Comparison of ENCODE assay signal across 1 cellular context in the genomic region with DNA sequence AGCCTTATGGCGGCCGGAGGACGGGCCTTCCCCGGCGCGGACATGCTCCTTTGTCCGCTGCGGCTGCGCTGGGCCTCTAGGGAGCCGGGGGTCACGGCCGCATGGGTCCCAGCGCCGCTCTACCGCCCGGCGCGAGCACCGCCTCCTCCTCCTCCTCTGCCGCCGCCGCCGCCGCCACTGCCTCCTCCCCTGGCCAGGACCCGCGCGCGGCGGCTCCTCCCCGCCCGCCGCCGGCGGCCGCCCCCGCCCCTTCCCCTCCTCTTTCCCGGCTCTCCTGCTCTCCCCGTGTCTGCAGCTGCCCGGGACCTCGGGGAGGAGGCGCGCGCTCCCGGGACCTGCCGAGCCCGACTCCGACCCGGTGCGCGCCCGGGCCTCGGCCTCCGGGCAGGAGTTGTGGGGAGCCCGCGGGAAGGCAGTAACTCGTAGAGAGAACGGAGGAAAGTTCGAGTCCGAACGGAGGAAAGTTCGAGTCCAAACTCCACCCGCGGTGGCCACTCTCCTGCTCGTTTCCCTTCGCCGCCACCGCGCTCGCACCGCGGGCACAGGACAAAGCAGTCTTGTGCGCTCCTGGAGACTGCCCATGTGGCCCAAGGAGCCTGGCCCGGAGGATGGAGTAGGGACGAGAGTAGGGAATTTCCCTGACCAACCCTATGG.
A peak's percentile ranks its signal among the peaks of the same experiment; 100 is the strongest.
TF ChIP-seq lines count a peak whose summit lies in the region.

A gene with protein sequence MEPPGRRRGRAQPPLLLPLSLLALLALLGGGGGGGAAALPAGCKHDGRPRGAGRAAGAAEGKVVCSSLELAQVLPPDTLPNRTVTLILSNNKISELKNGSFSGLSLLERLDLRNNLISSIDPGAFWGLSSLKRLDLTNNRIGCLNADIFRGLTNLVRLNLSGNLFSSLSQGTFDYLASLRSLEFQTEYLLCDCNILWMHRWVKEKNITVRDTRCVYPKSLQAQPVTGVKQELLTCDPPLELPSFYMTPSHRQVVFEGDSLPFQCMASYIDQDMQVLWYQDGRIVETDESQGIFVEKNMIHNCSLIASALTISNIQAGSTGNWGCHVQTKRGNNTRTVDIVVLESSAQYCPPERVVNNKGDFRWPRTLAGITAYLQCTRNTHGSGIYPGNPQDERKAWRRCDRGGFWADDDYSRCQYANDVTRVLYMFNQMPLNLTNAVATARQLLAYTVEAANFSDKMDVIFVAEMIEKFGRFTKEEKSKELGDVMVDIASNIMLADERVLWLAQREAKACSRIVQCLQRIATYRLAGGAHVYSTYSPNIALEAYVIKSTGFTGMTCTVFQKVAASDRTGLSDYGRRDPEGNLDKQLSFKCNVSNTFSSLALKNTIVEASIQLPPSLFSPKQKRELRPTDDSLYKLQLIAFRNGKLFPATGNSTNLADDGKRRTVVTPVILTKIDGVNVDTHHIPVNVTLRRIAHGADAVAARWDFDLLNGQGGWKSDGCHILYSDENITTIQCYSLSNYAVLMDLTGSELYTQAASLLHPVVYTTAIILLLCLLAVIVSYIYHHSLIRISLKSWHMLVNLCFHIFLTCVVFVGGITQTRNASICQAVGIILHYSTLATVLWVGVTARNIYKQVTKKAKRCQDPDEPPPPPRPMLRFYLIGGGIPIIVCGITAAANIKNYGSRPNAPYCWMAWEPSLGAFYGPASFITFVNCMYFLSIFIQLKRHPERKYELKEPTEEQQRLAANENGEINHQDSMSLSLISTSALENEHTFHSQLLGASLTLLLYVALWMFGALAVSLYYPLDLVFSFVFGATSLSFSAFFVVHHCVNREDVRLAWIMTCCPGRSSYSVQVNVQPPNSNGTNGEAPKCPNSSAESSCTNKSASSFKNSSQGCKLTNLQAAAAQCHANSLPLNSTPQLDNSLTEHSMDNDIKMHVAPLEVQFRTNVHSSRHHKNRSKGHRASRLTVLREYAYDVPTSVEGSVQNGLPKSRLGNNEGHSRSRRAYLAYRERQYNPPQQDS (N-terminal part only) (minus strand): TSS at position 179 of the 654 bp plus-strand sequence. CDS start 282 bp downstream, outside the sequence.

TF ChIP-seq in HepG2, 621 proteins besides CTCF, POLR2A, EP300 and RAD21 (continued from another document and continues in another):
- TF ChIP-seq, protein P1, sequence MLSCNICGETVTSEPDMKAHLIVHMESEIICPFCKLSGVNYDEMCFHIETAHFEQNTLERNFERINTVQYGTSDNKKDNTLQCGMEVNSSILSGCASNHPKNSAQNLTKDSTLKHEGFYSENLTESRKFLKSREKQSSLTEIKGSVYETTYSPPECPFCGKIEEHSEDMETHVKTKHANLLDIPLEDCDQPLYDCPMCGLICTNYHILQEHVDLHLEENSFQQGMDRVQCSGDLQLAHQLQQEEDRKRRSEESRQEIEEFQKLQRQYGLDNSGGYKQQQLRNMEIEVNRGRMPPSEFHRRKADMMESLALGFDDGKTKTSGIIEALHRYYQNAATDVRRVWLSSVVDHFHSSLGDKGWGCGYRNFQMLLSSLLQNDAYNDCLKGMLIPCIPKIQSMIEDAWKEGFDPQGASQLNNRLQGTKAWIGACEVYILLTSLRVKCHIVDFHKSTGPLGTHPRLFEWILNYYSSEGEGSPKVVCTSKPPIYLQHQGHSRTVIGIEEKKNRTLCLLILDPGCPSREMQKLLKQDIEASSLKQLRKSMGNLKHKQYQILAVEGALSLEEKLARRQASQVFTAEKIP (CRISPR knock-in tag; IDR thresholded peaks at IDR 0.05; ENCODE audit: borderline replicate concordance): no peak
- TF ChIP-seq, protein P2, sequence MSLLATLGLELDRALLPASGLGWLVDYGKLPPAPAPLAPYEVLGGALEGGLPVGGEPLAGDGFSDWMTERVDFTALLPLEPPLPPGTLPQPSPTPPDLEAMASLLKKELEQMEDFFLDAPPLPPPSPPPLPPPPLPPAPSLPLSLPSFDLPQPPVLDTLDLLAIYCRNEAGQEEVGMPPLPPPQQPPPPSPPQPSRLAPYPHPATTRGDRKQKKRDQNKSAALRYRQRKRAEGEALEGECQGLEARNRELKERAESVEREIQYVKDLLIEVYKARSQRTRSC (CRISPR knock-in tag; IDR thresholded peaks at IDR 0.05; ENCODE audit: low read depth): no peak
- TF ChIP-seq NFE2L1 (CRISPR knock-in tag; IDR thresholded peaks at IDR 0.05; ENCODE audit: borderline replicate concordance) (no peak), SOX6 (IDR thresholded peaks at IDR 0.05) (no peak), SOX6 (CRISPR knock-in tag; IDR thresholded peaks at IDR 0.05) (peak; percentile 25; the same call in 1 of the 2 replicates), ZNF839 (CRISPR knock-in tag; IDR thresholded peaks at IDR 0.05; ENCODE audit: borderline replicate concordance) (no peak), ZSCAN22 (CRISPR knock-in tag; IDR thresholded peaks at IDR 0.05) (no peak), ZNF564 (CRISPR knock-in tag; IDR thresholded peaks at IDR 0.05) (no peak), ZEB1 (IDR thresholded peaks at IDR 0.05; ENCODE audit: insufficient replicate concordance, low read depth) (no peak), ZNF12 (CRISPR knock-in tag; IDR thresholded peaks at IDR 0.05) (no peak), ZNF605 (CRISPR knock-in tag; IDR thresholded peaks at IDR 0.05) (peak; percentile 45; the same call in 1 of the 2 replicates), NR2F2 (IDR thresholded peaks at IDR 0.05; ENCODE audit: borderline replicate concordance, low read depth) (no peak), JDP2 (CRISPR knock-in tag; IDR thresholded peaks at IDR 0.05; ENCODE audit: borderline replicate concordance) (no peak; the same call in 1 of the 2 replicates), SIN3A (IDR thresholded peaks at IDR 0.05; ENCODE audit: borderline replicate concordance, low read depth, low read length) (no peak), REPIN1 (CRISPR knock-in tag; IDR thresholded peaks at IDR 0.05; ENCODE audit: borderline replicate concordance, low read depth) (no peak), ZNF891 (CRISPR knock-in tag; IDR thresholded peaks at IDR 0.05) (peak; percentile 46; the same call in 1 of the 2 replicates), MIXL1 (CRISPR knock-in tag; IDR thresholded peaks at IDR 0.05) (no peak), ZNF468 (CRISPR knock-in tag; IDR thresholded peaks at IDR 0.05) (no peak), CREM (IDR thresholded peaks at IDR 0.05) (no peak), CREM (CRISPR knock-in tag; IDR thresholded peaks at IDR 0.05) (no peak), ZNF674 (CRISPR knock-in tag; IDR thresholded peaks at IDR 0.05; ENCODE audit: low read depth) (no peak), ZNF24 (IDR thresholded peaks at IDR 0.05) (no peak), TARDBP (CRISPR knock-in tag; IDR thresholded peaks at IDR 0.05) (no peak), HNF4G (IDR thresholded peaks at IDR 0.05; ENCODE audit: borderline replicate concordance, low read depth, low read length) (0 out of 2 replicates have a peak, but pooled peaks have one; percentile 7), HNF4G (CRISPR knock-in tag; IDR thresholded peaks at IDR 0.05; ENCODE audit: borderline replicate concordance, low read depth) (no peak), SRSF4 (IDR thresholded peaks at IDR 0.05; ENCODE audit: low read depth, low read length, poor library complexity, severe bottlenecking) (no peak), ZNF263 (CRISPR knock-in tag; IDR thresholded peaks at IDR 0.05) (peak; percentile 81), AKAP8 (CRISPR knock-in tag; IDR thresholded peaks at IDR 0.05) (no peak), ZNF501 (CRISPR knock-in tag; IDR thresholded peaks at IDR 0.05) (peak; percentile 61; the same call in 1 of the 2 replicates)
- TF ChIP-seq, protein P3, sequence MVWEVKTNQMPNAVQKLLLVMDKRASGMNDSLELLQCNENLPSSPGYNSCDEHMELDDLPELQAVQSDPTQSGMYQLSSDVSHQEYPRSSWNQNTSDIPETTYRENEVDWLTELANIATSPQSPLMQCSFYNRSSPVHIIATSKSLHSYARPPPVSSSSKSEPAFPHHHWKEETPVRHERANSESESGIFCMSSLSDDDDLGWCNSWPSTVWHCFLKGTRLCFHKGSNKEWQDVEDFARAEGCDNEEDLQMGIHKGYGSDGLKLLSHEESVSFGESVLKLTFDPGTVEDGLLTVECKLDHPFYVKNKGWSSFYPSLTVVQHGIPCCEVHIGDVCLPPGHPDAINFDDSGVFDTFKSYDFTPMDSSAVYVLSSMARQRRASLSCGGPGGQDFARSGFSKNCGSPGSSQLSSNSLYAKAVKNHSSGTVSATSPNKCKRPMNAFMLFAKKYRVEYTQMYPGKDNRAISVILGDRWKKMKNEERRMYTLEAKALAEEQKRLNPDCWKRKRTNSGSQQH (CRISPR knock-in tag; IDR thresholded peaks at IDR 0.05; ENCODE audit: low read depth): no peak
- TF ChIP-seq, protein P4, sequence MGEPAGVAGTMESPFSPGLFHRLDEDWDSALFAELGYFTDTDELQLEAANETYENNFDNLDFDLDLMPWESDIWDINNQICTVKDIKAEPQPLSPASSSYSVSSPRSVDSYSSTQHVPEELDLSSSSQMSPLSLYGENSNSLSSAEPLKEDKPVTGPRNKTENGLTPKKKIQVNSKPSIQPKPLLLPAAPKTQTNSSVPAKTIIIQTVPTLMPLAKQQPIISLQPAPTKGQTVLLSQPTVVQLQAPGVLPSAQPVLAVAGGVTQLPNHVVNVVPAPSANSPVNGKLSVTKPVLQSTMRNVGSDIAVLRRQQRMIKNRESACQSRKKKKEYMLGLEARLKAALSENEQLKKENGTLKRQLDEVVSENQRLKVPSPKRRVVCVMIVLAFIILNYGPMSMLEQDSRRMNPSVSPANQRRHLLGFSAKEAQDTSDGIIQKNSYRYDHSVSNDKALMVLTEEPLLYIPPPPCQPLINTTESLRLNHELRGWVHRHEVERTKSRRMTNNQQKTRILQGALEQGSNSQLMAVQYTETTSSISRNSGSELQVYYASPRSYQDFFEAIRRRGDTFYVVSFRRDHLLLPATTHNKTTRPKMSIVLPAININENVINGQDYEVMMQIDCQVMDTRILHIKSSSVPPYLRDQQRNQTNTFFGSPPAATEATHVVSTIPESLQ (CRISPR knock-in tag; conservative IDR thresholded peaks at IDR 0.05): no peak
- TF ChIP-seq, protein P5, sequence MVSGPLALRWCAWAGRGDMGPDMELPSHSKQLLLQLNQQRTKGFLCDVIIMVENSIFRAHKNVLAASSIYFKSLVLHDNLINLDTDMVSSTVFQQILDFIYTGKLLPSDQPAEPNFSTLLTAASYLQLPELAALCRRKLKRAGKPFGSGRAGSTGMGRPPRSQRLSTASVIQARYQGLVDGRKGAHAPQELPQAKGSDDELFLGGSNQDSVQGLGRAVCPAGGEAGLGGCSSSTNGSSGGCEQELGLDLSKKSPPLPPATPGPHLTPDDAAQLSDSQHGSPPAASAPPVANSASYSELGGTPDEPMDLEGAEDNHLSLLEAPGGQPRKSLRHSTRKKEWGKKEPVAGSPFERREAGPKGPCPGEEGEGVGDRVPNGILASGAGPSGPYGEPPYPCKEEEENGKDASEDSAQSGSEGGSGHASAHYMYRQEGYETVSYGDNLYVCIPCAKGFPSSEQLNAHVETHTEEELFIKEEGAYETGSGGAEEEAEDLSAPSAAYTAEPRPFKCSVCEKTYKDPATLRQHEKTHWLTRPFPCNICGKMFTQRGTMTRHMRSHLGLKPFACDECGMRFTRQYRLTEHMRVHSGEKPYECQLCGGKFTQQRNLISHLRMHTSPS (CRISPR knock-in tag; IDR thresholded peaks at IDR 0.05; ENCODE audit: low read depth): peak; percentile 38; the same call in 1 of the 2 replicates
- TF ChIP-seq, protein P6, sequence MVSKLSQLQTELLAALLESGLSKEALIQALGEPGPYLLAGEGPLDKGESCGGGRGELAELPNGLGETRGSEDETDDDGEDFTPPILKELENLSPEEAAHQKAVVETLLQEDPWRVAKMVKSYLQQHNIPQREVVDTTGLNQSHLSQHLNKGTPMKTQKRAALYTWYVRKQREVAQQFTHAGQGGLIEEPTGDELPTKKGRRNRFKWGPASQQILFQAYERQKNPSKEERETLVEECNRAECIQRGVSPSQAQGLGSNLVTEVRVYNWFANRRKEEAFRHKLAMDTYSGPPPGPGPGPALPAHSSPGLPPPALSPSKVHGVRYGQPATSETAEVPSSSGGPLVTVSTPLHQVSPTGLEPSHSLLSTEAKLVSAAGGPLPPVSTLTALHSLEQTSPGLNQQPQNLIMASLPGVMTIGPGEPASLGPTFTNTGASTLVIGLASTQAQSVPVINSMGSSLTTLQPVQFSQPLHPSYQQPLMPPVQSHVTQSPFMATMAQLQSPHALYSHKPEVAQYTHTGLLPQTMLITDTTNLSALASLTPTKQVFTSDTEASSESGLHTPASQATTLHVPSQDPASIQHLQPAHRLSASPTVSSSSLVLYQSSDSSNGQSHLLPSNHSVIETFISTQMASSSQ (IDR thresholded peaks at IDR 0.05; ENCODE audit: low read depth): no peak
- TF ChIP-seq, protein P6 (CRISPR knock-in tag; IDR thresholded peaks at IDR 0.05; ENCODE audit: borderline replicate concordance): no peak
- TF ChIP-seq, protein P7, sequence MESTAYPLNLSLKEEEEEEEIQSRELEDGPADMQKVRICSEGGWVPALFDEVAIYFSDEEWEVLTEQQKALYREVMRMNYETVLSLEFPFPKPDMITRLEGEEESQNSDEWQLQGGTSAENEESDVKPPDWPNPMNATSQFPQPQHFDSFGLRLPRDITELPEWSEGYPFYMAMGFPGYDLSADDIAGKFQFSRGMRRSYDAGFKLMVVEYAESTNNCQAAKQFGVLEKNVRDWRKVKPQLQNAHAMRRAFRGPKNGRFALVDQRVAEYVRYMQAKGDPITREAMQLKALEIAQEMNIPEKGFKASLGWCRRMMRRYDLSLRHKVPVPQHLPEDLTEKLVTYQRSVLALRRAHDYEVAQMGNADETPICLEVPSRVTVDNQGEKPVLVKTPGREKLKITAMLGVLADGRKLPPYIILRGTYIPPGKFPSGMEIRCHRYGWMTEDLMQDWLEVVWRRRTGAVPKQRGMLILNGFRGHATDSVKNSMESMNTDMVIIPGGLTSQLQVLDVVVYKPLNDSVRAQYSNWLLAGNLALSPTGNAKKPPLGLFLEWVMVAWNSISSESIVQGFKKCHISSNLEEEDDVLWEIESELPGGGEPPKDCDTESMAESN (CRISPR knock-in tag; conservative IDR thresholded peaks at IDR 0.05): no peak
